11 cellular contexts compared by ENCODE assay signal in the genomic region with DNA sequence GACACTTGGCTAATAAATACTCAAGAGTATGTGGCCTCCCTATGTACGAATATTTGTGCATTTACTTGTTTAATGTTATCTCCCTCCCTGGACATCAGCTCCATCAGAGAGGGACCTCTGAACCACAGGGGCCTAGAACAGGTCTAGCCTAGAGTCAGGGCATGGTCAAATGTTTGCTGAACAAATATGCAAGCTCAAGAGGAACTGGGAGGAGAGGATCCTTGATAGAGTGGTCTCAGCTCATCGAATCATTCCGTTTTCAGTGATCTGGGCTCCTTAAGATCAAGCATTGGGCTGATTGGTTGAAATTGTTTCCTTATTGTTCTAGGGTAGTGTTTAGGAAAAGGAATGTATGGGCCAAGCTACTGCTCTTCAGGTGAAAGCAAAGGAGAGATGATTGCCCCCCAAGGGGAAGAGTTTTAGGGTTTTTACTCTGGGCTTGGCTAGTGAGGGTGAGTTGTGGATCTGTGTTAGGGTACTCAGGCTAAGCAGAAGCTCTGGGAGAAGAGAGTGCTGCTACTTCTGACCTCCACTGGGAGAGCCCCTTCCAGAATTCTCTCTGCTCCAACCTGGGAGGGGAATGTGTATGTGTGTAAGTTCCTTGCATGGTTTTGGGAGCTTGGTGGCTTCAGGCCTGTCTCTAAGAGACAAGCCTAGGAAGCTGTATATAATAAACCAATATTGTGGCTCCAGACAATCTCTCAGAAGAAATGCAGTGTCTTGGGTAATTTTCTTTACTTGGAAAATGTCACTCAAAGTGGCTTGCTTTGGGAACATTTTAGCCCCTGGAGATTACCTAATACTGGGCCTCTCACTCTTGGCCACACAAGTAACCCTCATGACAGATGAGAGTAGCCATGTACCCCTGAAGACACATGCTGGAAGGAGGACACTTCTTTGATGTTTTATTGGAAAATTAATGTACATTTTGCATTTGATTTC.
A peak's percentile ranks its signal among the peaks of the same experiment; 100 is the strongest.
DNase-seq lines count a peak whose midpoint lies in the region; ATAC-seq, FAIRE-seq and TF ChIP-seq lines count a peak whose summit lies in the region.
"Had no signal": no experiment of that assay in that cellular context is flagged by ENCODE, and none has a peak within 500 bp of the region (broad histone marks: within the 10 kb centered on the region; RNA-seq: fewer than 3 reads in every experiment).

No MANE protein-coding gene starts in this region.

- no peaks in the 10 kb centered on the region for H3K27me3 ChIP-seq in RWPE2 (ENCODE audit: insufficient read depth, poor library complexity, severe bottlenecking)
- H3K27me3 ChIP-seq: MG63 had no signal

- peaks cover 5% of the 10 kb centered on the region for H3K9me3 ChIP-seq in RWPE2 (ENCODE audit: severe bottlenecking)

- peaks cover 9% of the 10 kb centered on the region for H3K4me1 ChIP-seq in RWPE2 (ENCODE audit: insufficient read depth, poor library complexity, severe bottlenecking)

- ATAC-seq in GM19438 (IDR thresholded peaks at IDR 0.05; ENCODE audit: low read depth, unreplicated experiment) = peak; percentile 41
- ATAC-seq in HG02943 (IDR thresholded peaks at IDR 0.05; ENCODE audit: low read depth, unreplicated experiment) = peak; percentile 23
- ATAC-seq in RWPE2 (ENCODE audit: low read depth) = no peak; the same call in 2 of the 3 replicates

- H3K4me3 ChIP-seq in RWPE2 (ENCODE audit: severe bottlenecking) = no peak overlapping the region
- H3K4me3 ChIP-seq: MG63 had no signal

- no peaks in the 10 kb centered on the region for H3K36me3 ChIP-seq in RWPE2 (ENCODE audit: low read depth)
- H3K36me3 ChIP-seq: MG63 had no signal

- peak overlapping the region; percentile 52 for H3K27ac ChIP-seq in RWPE2 (ENCODE audit: poor library complexity, severe bottlenecking)
- H3K27ac ChIP-seq: C4-2B had no signal

- peak; percentile 9 for FAIRE-seq in GM12891 (lab: Jason Lieb, UNC)
- no peak for FAIRE-seq in GM12892 (lab: Jason Lieb, UNC)

- no peak for DNase-seq in GM12891 (ENCODE audit: insufficient read length, low spot score)
- DNase-seq in RWPE2 (ENCODE audit: low spot score) = no peak
- no peak for DNase-seq in UCSD-AML1 (lab: John Stamatoyannopoulos, UW; ENCODE audit: unreplicated experiment)
- no peak for DNase-seq in retina
- no peak for DNase-seq in GM12892 (ENCODE audit: insufficient read length)
- DNase-seq in activated naive CD4-positive, alpha-beta T cell treated with Interleukin-2 at 50 U/mL for 16 hours = no peak
- DNase-seq: Right ventricle myocardium superior had no signal

- no peak for TF ChIP-seq CTCF in RWPE2 (IDR thresholded peaks at IDR 0.05; ENCODE audit: poor library complexity, severe bottlenecking)

- TF ChIP-seq POLR2A in GM12891 (IDR thresholded peaks at IDR 0.05; ENCODE audit: low read depth, low read length) (no peak), GM12892 (IDR thresholded peaks at IDR 0.05; ENCODE audit: low read depth, low read length) (no peak)

TF ChIP-seq in GM12891, 5 proteins besides CTCF, POLR2A, EP300 and RAD21:
- no peak for TF ChIP-seq TAF1 (IDR thresholded peaks at IDR 0.05; ENCODE audit: low read depth, low read length)
- no peak for TF ChIP-seq PAX5 (IDR thresholded peaks at IDR 0.05; ENCODE audit: insufficient read depth, low read length, severe bottlenecking)
- TF ChIP-seq SPI1 (IDR thresholded peaks at IDR 0.05; ENCODE audit: low read depth, low read length) = peak; percentile 73
- no peak for TF ChIP-seq POLR2AphosphoS5 (IDR thresholded peaks at IDR 0.05; ENCODE audit: low read depth, low read length)
- no peak for TF ChIP-seq POU2F2 (IDR thresholded peaks at IDR 0.05; ENCODE audit: low read depth, low read length)
